23 cellular contexts compared by ENCODE assay signal in the genomic region with DNA sequence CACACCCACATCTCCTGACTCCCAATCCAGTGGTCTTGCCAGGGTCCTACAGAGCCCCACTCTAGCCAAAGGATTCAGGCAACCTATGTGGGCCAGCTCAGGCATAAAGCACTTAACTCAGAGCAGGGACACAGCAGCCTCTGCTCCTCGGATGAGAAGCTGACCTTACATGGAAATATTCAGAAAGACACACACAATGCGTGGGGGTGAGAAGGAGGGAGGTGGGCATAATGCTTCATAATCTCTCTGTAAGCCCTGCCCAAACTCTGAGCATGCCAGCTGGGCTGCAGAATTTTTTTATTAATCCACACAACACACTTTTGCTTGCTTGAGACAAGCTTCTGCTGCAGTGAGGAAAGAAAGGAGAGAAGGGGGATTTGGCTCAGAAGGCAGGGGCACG. TPM values are rescaled to one million over a fixed set of nuclear protein-coding genes. Genes with fewer than 3 reads are reported as not detected.
DNase-seq lines count a peak whose midpoint lies in the region; ATAC-seq and TF ChIP-seq lines count a peak whose summit lies in the region.
"Had no signal": no experiment of that assay in that cellular context is flagged by ENCODE, and none has a peak within 500 bp of the region (broad histone marks: within the 10 kb centered on the region; RNA-seq: fewer than 3 reads in every experiment).

No MANE protein-coding gene starts in this region.

- no peaks in the 10 kb centered on the region for H3K36me3 ChIP-seq in muscle layer of duodenum (ENCODE audit: control insufficient read depth in 1 of 2, insufficient read depth in 2 of 2, low read length in 2 of 2)
- H3K36me3 ChIP-seq in stomach smooth muscle (ENCODE audit: control insufficient read depth in 2 of 2, insufficient read depth in 2 of 2, low read length in 2 of 2) = no peaks in the 10 kb centered on the region
- H3K36me3 ChIP-seq in adrenal gland (replicated peaks in 1 of 2) = no peaks in the 10 kb centered on the region

- H3K9ac ChIP-seq in stomach smooth muscle (ENCODE audit: low read length in 2 of 2) = peak overlapping the region in 1 of 2 donors; percentile 21
- H3K9ac ChIP-seq: KMS-11 had no signal

- H3K9me3 ChIP-seq in muscle layer of duodenum (ENCODE audit: control insufficient read depth in 1 of 2, low read length in 2 of 2) (no peaks in the 10 kb centered on the region), stomach smooth muscle (ENCODE audit: control insufficient read depth in 2 of 2, low read length in 2 of 2) (no peaks in the 10 kb centered on the region), adrenal gland (replicated peaks in 1 of 3) (no peaks in the 10 kb centered on the region)

- no peak for TF ChIP-seq CTCF in adrenal gland (IDR thresholded peaks at IDR 0.05)

- no peak for TF ChIP-seq POLR2A in adrenal gland (IDR thresholded peaks at IDR 0.05)

- ATAC-seq in GM21786 (IDR thresholded peaks at IDR 0.05; ENCODE audit: unreplicated experiment) = no peak
- ATAC-seq in GM18498 (IDR thresholded peaks at IDR 0.05; ENCODE audit: unreplicated experiment) = no peak
- ATAC-seq: CD8-positive, alpha-beta T cell; Panc1 had no signal

- peaks cover 0 to 21% of the 10 kb centered on the region in 2 donors for H3K4me1 ChIP-seq in muscle layer of duodenum (ENCODE audit: control insufficient read depth in 1 of 2, insufficient read depth in 2 of 2, low read length in 2 of 2)
- H3K4me1 ChIP-seq in stomach smooth muscle (ENCODE audit: control insufficient read depth, insufficient read depth, low read length) = peaks cover 44% of the 10 kb centered on the region
- no peaks in the 10 kb centered on the region for H3K4me1 ChIP-seq in adrenal gland (replicated peaks in 1 of 2)

- intact Hi-C loops in adrenal gland (cut with DNase I) = no loop called here

- H3K27ac ChIP-seq in muscle layer of duodenum (ENCODE audit: low read length) = peak overlapping the region; percentile 32
- H3K27ac ChIP-seq in stomach smooth muscle (ENCODE audit: low read length) = peak overlapping the region; percentile 31
- no peak overlapping the region for H3K27ac ChIP-seq in adrenal gland
- H3K27ac ChIP-seq: C4-2B, HL-60, KMS-11, RWPE1 had no signal

- 76 to 84% (median 83%) methylated on average over 3 of the region's 3 CpGs for WGBS in adrenal gland, 4 donors

- H3K27me3 ChIP-seq in muscle layer of duodenum (ENCODE audit: low read depth, low read length) (no peaks in the 10 kb centered on the region), stomach smooth muscle (ENCODE audit: control insufficient read depth in 1 of 2, insufficient read depth in 2 of 2, low read length in 2 of 2) (no peaks in the 10 kb centered on the region), adrenal gland (no peaks in the 10 kb centered on the region)

- DNase-seq in D341Med (ENCODE audit: low spot score) = peak; percentile 52
- DNase-seq in NCI-H524 treated with DMSO at 0.1 percent for 48 hours (lab: John Stamatoyannopoulos, UW) = peak; percentile 16
- DNase-seq in adrenal gland = no peak
- DNase-seq: CD8-positive, alpha-beta T cell; GF-D8; MM.1S; NCI-H226; NCI-H774; SHP77 treated with DMSO at 0.1 percent for 48 hours; T-helper 1 cell had no signal

- H3K4me3 ChIP-seq in muscle layer of duodenum (ENCODE audit: low read depth in 1 of 2, low read length in 2 of 2) = no peak overlapping the region
- no peak overlapping the region for H3K4me3 ChIP-seq in stomach smooth muscle (ENCODE audit: low read length in 2 of 2)
- no peak overlapping the region for H3K4me3 ChIP-seq in adrenal gland

RNA-seq across cellular contexts. Expression of gene KCND3, which starts 21.6 kb away (rescaled TPM):
- total RNA-seq in adrenal gland = 1 to 10 TPM; 2.5 to 6.7 (median 3.8) TPM
- 1 to 10 TPM; 1.2 to 5.6 (median 1.4) TPM for polyA plus RNA-seq in adrenal gland
- total RNA-seq: A673; B cell; CD8-positive, alpha-beta T cell; OCI-LY7 had no signal
- polyA plus RNA-seq: IgD-negative memory B cell had no signal

Comparison
In these comparisons a context has a peak if more than half of its experiments do, and no peak if none do; other contexts are left out.
1. DNase-seq: peak in D341Med (single experiment) and NCI-H524 treated with DMSO at 0.1 percent for 48 hours (single experiment); none in adrenal gland (0 of 7).
2. H3K27ac ChIP-seq: peak in muscle layer of duodenum (single experiment) and stomach smooth muscle (single experiment); none in adrenal gland (0 of 5).